ENCODE assay signal across 8 cellular contexts in the genomic region with DNA sequence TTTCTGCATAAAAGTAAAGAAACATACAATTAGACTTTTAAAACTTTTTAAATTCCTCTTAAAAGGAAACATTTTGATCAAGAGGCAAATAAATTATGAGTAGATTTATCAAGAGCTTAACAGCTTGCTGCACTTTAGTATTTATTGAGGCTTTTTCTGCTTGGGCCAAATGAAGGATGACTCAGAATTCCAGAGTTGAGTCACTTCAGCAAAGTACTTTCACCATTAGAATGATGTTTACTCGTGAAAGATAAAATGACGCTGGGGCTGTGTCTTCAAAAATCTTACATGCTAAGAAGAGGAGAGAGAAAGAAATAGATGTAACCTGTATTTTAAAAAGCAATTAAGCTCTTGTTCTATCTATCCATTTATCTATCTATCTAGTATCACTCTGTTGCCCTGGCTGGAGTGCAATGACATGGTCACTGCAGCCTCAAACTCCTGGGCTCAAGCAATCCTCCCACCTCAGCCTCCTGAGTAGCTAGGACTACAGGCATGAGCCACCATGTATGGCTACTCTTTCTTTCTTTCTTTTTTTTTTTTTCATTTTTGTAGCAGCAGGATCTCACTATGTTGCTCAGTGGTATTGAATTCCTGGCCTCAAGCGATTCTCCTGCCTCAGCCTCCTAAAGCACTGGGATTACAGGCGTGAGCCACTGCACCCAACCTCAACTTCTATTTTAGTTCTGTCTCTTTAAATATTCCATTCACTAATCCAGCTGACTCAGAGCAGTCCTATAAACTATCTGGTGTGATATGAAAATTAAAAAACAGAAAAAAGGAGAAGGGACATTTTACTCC.
A peak's percentile ranks its signal among the peaks of the same experiment; 100 is the strongest.
DNase-seq lines count a peak whose midpoint lies in the region; ATAC-seq lines count a peak whose summit lies in the region.

No MANE protein-coding gene starts in this region.

- H3K27me3 ChIP-seq in mesenchymal stem cell (ENCODE audit: control insufficient read depth in 1 of 2, insufficient read depth in 1 of 2, low read length in 2 of 2), result no peaks in the 10 kb centered on the region

- H3K18ac ChIP-seq in mesenchymal stem cell (ENCODE audit: low read depth in 1 of 2, low read length in 2 of 2), result no peak overlapping the region

- peak overlapping the region; percentile 89 for H3K9ac ChIP-seq in mesenchymal stem cell (ENCODE audit: low read length)

- DNase-seq in EL (peak; percentile 80), amniotic stem cell (lab: John Stamatoyannopoulos, UW) (peak; percentile 51), mesenchymal stem cell (peak; percentile 91), DMS153 (lab: John Stamatoyannopoulos, UW) (no peak), Kasumi-1 (lab: John Stamatoyannopoulos, UW) (no peak), cortex of kidney (lab: John Stamatoyannopoulos, UW) (no peak)

- peak overlapping the region in 1 of 2 experiments; percentile 23 for H2BK12ac ChIP-seq in mesenchymal stem cell (ENCODE audit: low read length in 2 of 2)

- peaks cover 9% of the 10 kb centered on the region for H3K4me1 ChIP-seq in mesenchymal stem cell (ENCODE audit: control insufficient read depth, insufficient read depth, low read depth, low read length)

- no peak overlapping the region for H2BK120ac ChIP-seq in mesenchymal stem cell (ENCODE audit: low read depth, low read length)

- H3K79me1 ChIP-seq in mesenchymal stem cell (replicated peaks; ENCODE audit: low read length, poor library complexity, severe bottlenecking), result peaks cover 7% of the 10 kb centered on the region

- H4K91ac ChIP-seq in mesenchymal stem cell (ENCODE audit: low read length), result no peak overlapping the region

- peak overlapping the region; percentile 76 for H3K27ac ChIP-seq in mesenchymal stem cell (ENCODE audit: low read length, poor library complexity, severe bottlenecking)

- no peak overlapping the region for H2AFZ ChIP-seq in mesenchymal stem cell (ENCODE audit: low read depth, low read length)

- H3K4me2 ChIP-seq in mesenchymal stem cell (ENCODE audit: low read length, poor library complexity, severe bottlenecking), result no peak overlapping the region

- peak overlapping the region; percentile 37 for H2BK15ac ChIP-seq in mesenchymal stem cell (ENCODE audit: low read depth, poor library complexity, severe bottlenecking)

- ATAC-seq in HG02678 (IDR thresholded peaks at IDR 0.05; ENCODE audit: unreplicated experiment) (peak; percentile 55), GM21390 (IDR thresholded peaks at IDR 0.05; ENCODE audit: unreplicated experiment) (no peak)

- H3K23ac ChIP-seq in mesenchymal stem cell (ENCODE audit: low read length in 2 of 2), result no peak overlapping the region

- H2AK5ac ChIP-seq in mesenchymal stem cell (ENCODE audit: low read length, severe bottlenecking), result peak overlapping the region; percentile 44

- H3K9me3 ChIP-seq in mesenchymal stem cell (ENCODE audit: control insufficient read depth, low read length), result no peaks in the 10 kb centered on the region

- H3K14ac ChIP-seq in mesenchymal stem cell (ENCODE audit: low read length in 2 of 2), result no peak overlapping the region

- H3K4me3 ChIP-seq in mesenchymal stem cell (ENCODE audit: insufficient read depth in 1 of 2, low read depth in 1 of 2, low read length in 2 of 2), result peak overlapping the region in 1 of 2 experiments; percentile 8

- H3K4ac ChIP-seq in mesenchymal stem cell (ENCODE audit: low read depth in 1 of 2, low read length in 2 of 2), result no peak overlapping the region

- peaks cover 0 to 6% of the 10 kb centered on the region in 2 experiments for H3K36me3 ChIP-seq in mesenchymal stem cell (ENCODE audit: control insufficient read depth in 1 of 2, insufficient read depth in 2 of 2, low read depth in 1 of 2, low read length in 2 of 2)

- no peak overlapping the region for H4K8ac ChIP-seq in mesenchymal stem cell (ENCODE audit: low read length)

- WGBS in mesenchymal stem cell, result 55% methylated on average over 2 of the region's 4 CpGs

- no peak overlapping the region for H2BK5ac ChIP-seq in mesenchymal stem cell (ENCODE audit: low read depth, low read length, poor library complexity, severe bottlenecking)

Comparison
In these comparisons a context has a peak if more than half of its experiments do, and no peak if none do; other contexts are left out.
1. DNase-seq: peak in EL (single experiment), amniotic stem cell (single experiment) and mesenchymal stem cell (single experiment); none in DMS153 (single experiment), Kasumi-1 (0 of 2) and cortex of kidney (single experiment).